Comparison of ENCODE assay signal across 8 cellular contexts in genomic region chr5:98929982-98930355, GRCh38. TPM values are rescaled to one million over a fixed set of nuclear protein-coding genes. Genes with fewer than 3 reads are reported as not detected.
DNase-seq lines count a peak whose midpoint lies in the region; ATAC-seq and TF ChIP-seq lines count a peak whose summit lies in the region.

No MANE protein-coding gene starts in this region.

- DNase-seq in NCI-H748 (lab: John Stamatoyannopoulos, UW; ENCODE audit: unreplicated experiment) (peak; percentile 33), NCI-H748 treated with DMSO at 0.1 percent for 48 hours (lab: John Stamatoyannopoulos, UW) (no peak), stomach (no peak), NK-92 (lab: John Stamatoyannopoulos, UW; ENCODE audit: unreplicated experiment) (no peak)
- DNase-seq in activated CD8-positive, alpha-beta T cell treated with anti-CD3 and anti-CD28 coated beads for 36 hours = no peak
- DNase-seq in stimulated activated CD8-positive, alpha-beta memory T cell treated with anti-CD3 and anti-CD28 coated beads, Interleukin-4, amount 100 ng/mL, for 48 hours = no peak

- no peak for ATAC-seq in activated CD8-positive, alpha-beta T cell treated with anti-CD3 and anti-CD28 coated beads for 36 hours
- no peak for ATAC-seq in HG03520 (IDR thresholded peaks at IDR 0.05; ENCODE audit: unreplicated experiment)

- intact Hi-C loops in activated CD8-positive, alpha-beta T cell treated with anti-CD3 and anti-CD28 coated beads for 36 hours (cut with micrococcal nuclease) = loop anchor here (5.0 kb wide), 1 partner anchor 97 kb away; no protein-coding TSS in a partner anchor
- intact Hi-C loops in stomach (cut with DNase I; ENCODE audit: low total_unique reads) = loop anchor here (10.0 kb wide), 1 partner anchor 105 kb away; no protein-coding TSS in a partner anchor

- H3K27me3 ChIP-seq in stomach = no peaks in the 10 kb centered on the region

- H3K27ac Mint-ChIP-seq in activated CD8-positive, alpha-beta T cell treated with anti-CD3 and anti-CD28 coated beads for 36 hours = peak overlapping the region; percentile 99

- H3K4me3 ChIP-seq in iPS-11a (ENCODE audit: low read depth, low read length) = peak overlapping the region; percentile 90
- peak overlapping the region; percentile 76 to 93 (median 88) for H3K4me3 ChIP-seq in stomach

- TF ChIP-seq POLR2A in stomach (IDR thresholded peaks at IDR 0.05) = no peak

- peaks cover 51% of the 10 kb centered on the region for H3K4me1 Mint-ChIP-seq in activated CD8-positive, alpha-beta T cell treated with anti-CD3 and anti-CD28 coated beads for 36 hours (ENCODE audit: low read depth)

- 8 to 17% (median 12%) methylated on average over 10 of the region's 10 CpGs for WGBS in stomach, 5 donors

- peak overlapping the region; percentile 14 to 100 (median 100) for H3K27ac ChIP-seq in stomach

- H3K36me3 ChIP-seq in stomach = peaks cover 6 to 9% (median 9%) of the 10 kb centered on the region in 4 donors

- no peak for TF ChIP-seq EP300 in stomach (IDR thresholded peaks at IDR 0.05)

- H3K4me3 Mint-ChIP-seq in activated CD8-positive, alpha-beta T cell treated with anti-CD3 and anti-CD28 coated beads for 36 hours = peak overlapping the region; percentile 87

- H3K9me3 Mint-ChIP-seq in activated CD8-positive, alpha-beta T cell treated with anti-CD3 and anti-CD28 coated beads for 36 hours = no peaks in the 10 kb centered on the region

- POLR2A ChIA-PET in activated CD8-positive, alpha-beta T cell treated with anti-CD3 and anti-CD28 coated beads for 36 hours (lab: Charles Lee) = interaction anchor here (0.9 to 2.8 kb wide), 7 partner anchors 8 to 1973 kb away, joined by 3 to 11 read pairs (median 7); partner anchors contain the start of gene ST8SIA4

- CTCF ChIA-PET in activated CD8-positive, alpha-beta T cell treated with anti-CD3 and anti-CD28 coated beads for 36 hours (lab: Charles Lee) = interaction anchor here (1.3 to 2.6 kb wide), 3 partner anchors 12 to 131 kb away, joined by 3 to 9 read pairs (median 7); no protein-coding TSS in a partner anchor

- no peak for TF ChIP-seq CTCF in activated CD8-positive, alpha-beta T cell treated with anti-CD3 and anti-CD28 coated beads for 36 hours (IDR thresholded peaks at IDR 0.05)
- no peak for TF ChIP-seq CTCF in stomach (IDR thresholded peaks at IDR 0.05)

- H3K36me3 Mint-ChIP-seq in activated CD8-positive, alpha-beta T cell treated with anti-CD3 and anti-CD28 coated beads for 36 hours (ENCODE audit: low read depth) = peaks cover 23% of the 10 kb centered on the region

- no peaks in the 10 kb centered on the region for H3K27me3 Mint-ChIP-seq in activated CD8-positive, alpha-beta T cell treated with anti-CD3 and anti-CD28 coated beads for 36 hours

- peaks cover 22 to 73% (median 44%) of the 10 kb centered on the region in 4 donors for H3K4me1 ChIP-seq in stomach

- H3K9me3 ChIP-seq in stomach = no peaks in the 10 kb centered on the region

RNA-seq across cellular contexts. Expression of gene CHD1, which starts 1.2 kb away (rescaled TPM):
- 10 to 100 TPM; 52.0 to 52.8 TPM for total RNA-seq in activated CD8-positive, alpha-beta T cell treated with anti-CD3 and anti-CD28 coated beads for 36 hours
- 100 to 1,000 TPM in 2 of 5 donors, 10 to 100 TPM in 3; 15.1 to 119 (median 50.0) TPM for total RNA-seq in stomach
- 10 to 100 TPM in 1 of 3 donors, 1 to 10 TPM in 2; 8.0 to 24.6 (median 9.6) TPM for polyA plus RNA-seq in stomach
